In the genomic region with DNA sequence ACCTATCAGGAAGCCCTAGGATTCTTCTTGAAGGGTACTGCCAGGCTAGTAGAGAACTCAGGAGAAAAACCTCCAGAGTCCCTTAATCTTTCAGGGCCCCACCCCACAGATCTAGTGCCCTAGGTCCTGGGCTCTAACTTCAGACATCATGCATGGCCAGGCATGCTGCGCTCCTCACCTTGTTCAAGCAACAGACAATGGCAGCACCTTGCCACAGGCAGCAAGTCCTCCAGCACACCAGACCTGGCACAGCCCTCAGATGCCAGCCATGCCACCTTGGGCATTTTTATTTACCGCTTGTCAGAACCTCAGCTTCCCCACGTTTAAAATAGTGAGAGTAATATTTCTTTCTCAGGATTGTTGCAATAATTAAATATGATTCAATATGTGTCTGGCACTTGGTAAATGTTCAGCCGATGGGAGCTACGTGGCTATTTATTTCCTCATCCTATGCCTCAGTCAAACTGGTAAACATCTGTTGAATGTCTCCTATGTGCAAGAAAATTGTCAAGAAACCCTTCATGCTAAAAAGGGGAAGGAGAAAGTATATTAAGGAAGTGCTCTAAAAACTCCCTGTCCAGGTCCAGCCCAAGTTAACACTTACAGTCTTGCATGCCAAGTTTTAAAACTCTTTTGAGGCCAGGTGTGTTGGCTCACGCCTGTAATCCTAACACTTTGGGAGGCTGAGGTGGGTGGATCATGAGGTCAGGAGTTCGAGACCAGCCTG, we compare ENCODE assay signal across 19 cellular contexts. TPM values are rescaled to one million over a fixed set of nuclear protein-coding genes. Genes with fewer than 3 reads are reported as not detected.
DNase-seq lines count a peak whose midpoint lies in the region; ATAC-seq and TF ChIP-seq lines count a peak whose summit lies in the region.
"Had no signal": no experiment of that assay in that cellular context is flagged by ENCODE, and none has a peak within 500 bp of the region (broad histone marks: within the 10 kb centered on the region; RNA-seq: fewer than 3 reads in every experiment).

No MANE protein-coding gene starts in this region.

- intact Hi-C loops in Right ventricle myocardium superior (cut with DNase I), result no loop called here
- intact Hi-C loops in cardiac septum (cut with DNase I), result no loop called here
- intact Hi-C loops in upper lobe of right lung (cut with DNase I), result no loop called here

- peaks cover 19% of the 10 kb centered on the region for H3K4me1 ChIP-seq in upper lobe of right lung
- H3K4me1 ChIP-seq: A549, colonic mucosa, transverse colon had no signal

- no peaks in the 10 kb centered on the region for H3K36me3 ChIP-seq in upper lobe of right lung
- H3K36me3 ChIP-seq: colonic mucosa, transverse colon had no signal

- no peak for TF ChIP-seq CTCF in upper lobe of right lung (IDR thresholded peaks at IDR 0.05)

- no peaks in the 10 kb centered on the region for H3K9me3 ChIP-seq in upper lobe of right lung
- H3K9me3 ChIP-seq: A549, colonic mucosa had no signal

- peak; percentile 65 for ATAC-seq in Right ventricle myocardium superior (ENCODE audit: poor library complexity)
- peak; percentile 85 for ATAC-seq in upper lobe of right lung
- ATAC-seq in HG03521 (IDR thresholded peaks at IDR 0.05; ENCODE audit: unreplicated experiment), result no peak
- ATAC-seq: A549 had no signal

- no peak overlapping the region for H3K4me3 ChIP-seq in upper lobe of right lung
- H3K4me3 ChIP-seq: A549, colonic mucosa, hepatocyte, transverse colon had no signal

- no peak for DNase-seq in Right ventricle myocardium superior
- no peak for DNase-seq in cardiac septum (ENCODE audit: low spot score)
- peak; percentile 92 for DNase-seq in SKM-1 (lab: John Stamatoyannopoulos, UW; ENCODE audit: unreplicated experiment)
- peak; percentile 31 for DNase-seq in globus pallidus (ENCODE audit: low spot score)
- DNase-seq in upper lobe of right lung, result no peak
- DNase-seq in NCI-H69 (lab: John Stamatoyannopoulos, UW), result no peak
- DNase-seq in HPDE6-E6E7 (ENCODE audit: extremely low spot score), result no peak
- DNase-seq: activated CD4-positive, alpha-beta memory T cell treated with anti-CD3 and anti-CD28 coated beads, Interleukin-2, amount 10 ng/mL, durations not matched to agents 7 days and 5 days; colonic mucosa; erythroblast; NCI-H146; stimulated activated CD4-positive, alpha-beta T cell treated with anti-CD3 and anti-CD28 coated beads, Interleukin-1b, Interleukin-23, amount 100 ng/mL, for 48 hours; transverse colon had no signal

- H3K27ac ChIP-seq in upper lobe of right lung, result no peak overlapping the region
- H3K27ac ChIP-seq: A549, colonic mucosa, hepatocyte, transverse colon had no signal

- H3K27me3 ChIP-seq in upper lobe of right lung, result no peaks in the 10 kb centered on the region
- H3K27me3 ChIP-seq: colonic mucosa, hepatocyte, transverse colon had no signal

RNA-seq across cellular contexts. Expression of gene CCR1, which starts 14.5 kb away (rescaled TPM):
- total RNA-seq in Right ventricle myocardium superior (2.7 TPM), cardiac septum (3.2 TPM), upper lobe of right lung (40.9 TPM)

RNA-seq across cellular contexts. Expression of gene CCR3, which starts 19.7 kb away (rescaled TPM):
- total RNA-seq in Right ventricle myocardium superior, result not detected
- not detected for total RNA-seq in cardiac septum
- 0.43 TPM for total RNA-seq in upper lobe of right lung
- total RNA-seq: activated T-helper 2 cell treated with anti-CD3 and anti-CD28 coated beads, Interferon-gamma antibody, Interleukin-2, Interleukin-4, amounts not matched to agents 10 μg/mL and 5 μg/mL and 100 μg/mL, durations not matched to agents 14 hours and 24 hours and 36 hours; colonic mucosa; hepatocyte; NCI-H460; renal cortical epithelial cell; transverse colon had no signal

Comparison
In these comparisons a context has a peak if more than half of its experiments do, and no peak if none do; other contexts are left out.
1. DNase-seq: peak in SKM-1 (single experiment) and globus pallidus (single experiment); none in Right ventricle myocardium superior (single experiment), cardiac septum (single experiment), upper lobe of right lung (single experiment), NCI-H69 (single experiment) and HPDE6-E6E7 (single experiment).